Comparison of ENCODE assay signal across 8 cellular contexts in genomic region chr17:32876414-32877163, GRCh38. TPM values are rescaled to one million over a fixed set of nuclear protein-coding genes. Genes with fewer than 3 reads are reported as not detected.
DNase-seq lines count a peak whose midpoint lies in the region; ATAC-seq and TF ChIP-seq lines count a peak whose summit lies in the region.

Gene MYO1D, minus strand, starts transcription at chr17:32877124. Its CDS starts 252 bp downstream, at chr17:32876872.

- peaks cover 5% of the 10 kb centered on the region; the same call in 1 of the 2 replicates for H3F3A ChIP-seq in PC-9 (ENCODE audit: insufficient read depth, low read depth)

- WGBS in trophoblast cell (ENCODE audit: extremely low coverage, insufficient coverage, insufficient read length): no CpG with 5 or more reads among the region's 101 CpGs

- peak within 1 kb of the TSS; percentile 72 for H2BK5ac ChIP-seq in trophoblast cell (ENCODE audit: low read depth, low read length, poor library complexity)

- H2AFZ ChIP-seq in PC-9: peak within 1 kb of the TSS; percentile 92
- H2AFZ ChIP-seq in trophoblast cell (ENCODE audit: insufficient read depth, low read length, poor library complexity): peak within 1 kb of the TSS; percentile 96

- H2BK120ac ChIP-seq in trophoblast cell (ENCODE audit: insufficient read depth, low read length, poor library complexity): no peak within 1 kb of the TSS

- no TSS peak for BruUV-seq in PC-9 (replicated peaks; lab: Mats Ljungman, UMichigan)

- peak within 1 kb of the TSS; percentile 92 for H3K14ac ChIP-seq in trophoblast cell (ENCODE audit: low read length)

- POLR2A ChIA-PET in PC-9 (lab: Charles Lee; ENCODE audit: unreplicated experiment): interaction anchor here (0.6 to 0.8 kb wide), 3 partner anchors 35 to 39 kb away, joined by 3 to 10 read pairs (median 4); no protein-coding TSS in a partner anchor

- peak within 1 kb of the TSS; percentile 60 for H2BK12ac ChIP-seq in trophoblast cell (ENCODE audit: low read length)

- no peaks in the 10 kb centered on the region for H4K20me1 ChIP-seq in PC-9 (ENCODE audit: insufficient read depth)

- TF ChIP-seq CTCF in PC-9 (conservative IDR thresholded peaks at IDR 0.05): peak; percentile 67
- TF ChIP-seq CTCF in tibial artery (IDR thresholded peaks at IDR 0.05): peak; percentile 27 to 42

- H4K8ac ChIP-seq in trophoblast cell (ENCODE audit: low read depth, low read length): peak within 1 kb of the TSS; percentile 72

- H3K79me2 ChIP-seq in PC-9 (ENCODE audit: low read depth) (0 out of 2 replicates have a peak, but pooled peaks cover 10% of the 10 kb centered on the region), trophoblast cell (ENCODE audit: control insufficient read depth, insufficient read depth, low read length, poor library complexity) (peaks cover 4% of the 10 kb centered on the region)

- CTCF ChIA-PET in PC-9 (lab: Charles Lee): interaction anchor here (0.7 to 3.0 kb wide), 7 partner anchors 22 to 313 kb away, joined by 3 to 40 read pairs (median 5); no protein-coding TSS in a partner anchor

- H3K79me1 ChIP-seq in trophoblast cell (ENCODE audit: low read length): peaks cover 6% of the 10 kb centered on the region

- DNase-seq in ACHN: peak; percentile 65
- peak; percentile 62 to 77 for DNase-seq in PC-9
- peak; percentile 44 for DNase-seq in activated gamma-delta T cell treated with Interleukin-2 at 50 U/mL for 16 hours
- DNase-seq in head of caudate nucleus: peak in 40 of 42 donors; percentile 16 to 79 (median 62)
- DNase-seq in trophoblast cell: peak; percentile 62 to 78
- DNase-seq in tibial artery: peak; percentile 49 to 84

- H3K4me3 ChIP-seq in PC-9 (peak within 1 kb of the TSS; percentile 86), trophoblast cell (ENCODE audit: low read depth, low read length) (peak within 1 kb of the TSS; percentile 94), tibial artery (peak within 1 kb of the TSS; percentile 64 to 93)

- H3K9me3 ChIP-seq in PC-9 (ENCODE audit: insufficient read depth, low read depth) (no peaks in the 10 kb centered on the region), trophoblast cell (ENCODE audit: insufficient read depth, low read depth, low read length) (no peaks in the 10 kb centered on the region), tibial artery (no peaks in the 10 kb centered on the region)

- H3K18ac ChIP-seq in trophoblast cell (ENCODE audit: low read length): peak within 1 kb of the TSS; percentile 81

- no peak within 1 kb of the TSS for H2AK5ac ChIP-seq in trophoblast cell (ENCODE audit: low read length)

- intact Hi-C loops in PC-9 (cut with micrococcal nuclease; ENCODE audit: unreplicated experiment): loop anchor here (1.0 to 10.0 kb wide), 3 partner anchors 52 to 432 kb away; partner anchors contain the start of gene PSMD11
- intact Hi-C loops in head of caudate nucleus (cut with DNase I): loop anchor here (2.0 kb wide), 2 partner anchors 92 to 390 kb away; partner anchors contain the start of gene CDK5R1
- intact Hi-C loops in tibial artery (cut with DNase I; ENCODE audit: low total_unique reads): loop anchor here (2.0 kb wide), 1 partner anchor 94 kb away; no protein-coding TSS in a partner anchor

- H3K27me3 ChIP-seq in PC-9 (ENCODE audit: insufficient read depth, low read depth): no peaks in the 10 kb centered on the region
- H3K27me3 ChIP-seq in trophoblast cell (ENCODE audit: insufficient read depth, low read length): no peaks in the 10 kb centered on the region
- no peaks in the 10 kb centered on the region for H3K27me3 ChIP-seq in tibial artery

- in situ Hi-C loops in ACHN (cut with HindIII; ENCODE audit: low pct_ligation_motif_present, low pct_unique_long_range_greater_than_20kb, low sequenced_read_pairs): no loop called here

- H3K23ac ChIP-seq in trophoblast cell (ENCODE audit: low read length): no peak within 1 kb of the TSS

- H3K27ac ChIP-seq in PC-9 (peak within 1 kb of the TSS; percentile 45; the same call in 1 of the 2 replicates), trophoblast cell (ENCODE audit: low read depth, low read length) (peak within 1 kb of the TSS; percentile 72), tibial artery (peak within 1 kb of the TSS; percentile 93 to 97)

- ATAC-seq in GM18870 (IDR thresholded peaks at IDR 0.05; ENCODE audit: unreplicated experiment): peak; percentile 51
- peak; percentile 48 for ATAC-seq in HG03135 (IDR thresholded peaks at IDR 0.05; ENCODE audit: unreplicated experiment)

- H3K36me3 ChIP-seq in PC-9 (ENCODE audit: low read depth): no peaks in the 10 kb centered on the region
- H3K36me3 ChIP-seq in trophoblast cell (ENCODE audit: control insufficient read depth in 1 of 2, insufficient read depth in 2 of 2, low read length in 2 of 2): peaks cover 0 to 1% of the 10 kb centered on the region in 2 experiments
- H3K36me3 ChIP-seq in tibial artery: no peaks in the 10 kb centered on the region

- no peaks in the 10 kb centered on the region for H3K9me2 ChIP-seq in PC-9 (ENCODE audit: insufficient read depth)

- peak within 1 kb of the TSS; percentile 88 for H4K91ac ChIP-seq in trophoblast cell (ENCODE audit: low read depth, low read length)

- peak within 1 kb of the TSS; percentile 92 for H3K9ac ChIP-seq in trophoblast cell (ENCODE audit: low read length)

- peak within 1 kb of the TSS; percentile 96 for H3K4me2 ChIP-seq in PC-9
- H3K4me2 ChIP-seq in trophoblast cell (ENCODE audit: low read length): peak within 1 kb of the TSS; percentile 88

- H3K4me1 ChIP-seq in PC-9 (replicated peaks; ENCODE audit: insufficient read depth): peaks cover 14% of the 10 kb centered on the region
- H3K4me1 ChIP-seq in trophoblast cell (ENCODE audit: control insufficient read depth in 1 of 2, insufficient read depth in 2 of 2, low read length in 2 of 2): peaks cover 0 to 10% of the 10 kb centered on the region in 2 experiments
- peaks cover 0 to 53% (median 21%) of the 10 kb centered on the region in 4 donors for H3K4me1 ChIP-seq in tibial artery

- peak within 1 kb of the TSS; percentile 40 for H4K12ac ChIP-seq in trophoblast cell (ENCODE audit: low read depth, low read length)

- peak within 1 kb of the TSS; percentile 13 for H3K4ac ChIP-seq in trophoblast cell (ENCODE audit: low read depth, low read length)

RNA-seq across cellular contexts. Expression of gene MYO1D, which starts in this region (rescaled TPM):
- 39.2 and 40.8 TPM in 2 replicates for total RNA-seq in PC-9 (2021)
- polyA plus RNA-seq in trophoblast cell (2013): 18.0 and 18.1 TPM in 2 replicates

Comparison
In these comparisons a context has a peak if more than half of its experiments do, and no peak if none do; other contexts are left out.
1. Peak in every context shown above with its lines: DNase-seq, ATAC-seq, H3K4me3 ChIP-seq and H3K27ac ChIP-seq.
2. H3K27ac ChIP-seq: peak in every context shown above with its lines; median percentile 95 in tibial artery; 72 in trophoblast cell; 45 in PC-9.